In genomic region chr16:3538222-3538621, GRCh38 we compare ENCODE assay signal across 2 cellular contexts.
A peak's percentile ranks its signal among the peaks of the same experiment; 100 is the strongest.
TF ChIP-seq lines count a peak whose summit lies in the region.

No MANE protein-coding gene starts in this region.

TF ChIP-seq in IMR-90, 13 proteins besides CTCF, POLR2A, EP300 and RAD21:
- TF ChIP-seq RCOR1 (IDR thresholded peaks at IDR 0.05; ENCODE audit: insufficient replicate concordance, low read length) (no peak), MAFK (IDR thresholded peaks at IDR 0.05; ENCODE audit: low read depth, low read length) (no peak), MAZ (IDR thresholded peaks at IDR 0.05; ENCODE audit: borderline replicate concordance, low read depth, low read length) (no peak)

TF ChIP-seq in K562, 482 proteins besides CTCF, POLR2A, EP300 and RAD21:
- TF ChIP-seq NFIC (IDR thresholded peaks at IDR 0.05) (peak; percentile 23; the same call in 1 of the 2 replicates), E2F6 (IDR thresholded peaks at IDR 0.05; ENCODE audit: borderline replicate concordance in 1 of 2, extremely low read depth in 1 of 2, insufficient read depth in 1 of 2, insufficient read length in 1 of 2, low read depth in 1 of 2, low read length in 1 of 2, poor library complexity in 1 of 2, severe bottlenecking in 1 of 2) (no peak), HDAC6 (IDR thresholded peaks at IDR 0.05; ENCODE audit: low read depth, low read length) (no peak)
